ENCODE assay signal across 25 cellular contexts in genomic region chr10:68696018-68696417, GRCh38.
"Had no signal": no experiment of that assay in that cellular context is flagged by ENCODE, and none has a peak within 500 bp of the region (broad histone marks: within the 10 kb centered on the region; RNA-seq: fewer than 3 reads in every experiment).

No MANE protein-coding gene starts in this region.

- H3K27me3 ChIP-seq: dorsolateral prefrontal cortex, gastrocnemius medialis, left lung, neutrophil, pancreas, stomach, thyroid gland had no signal

- ATAC-seq: esophagus mucosa; gastrocnemius medialis; left cardiac atrium; left lung; natural killer cell; pancreas; sciatic nerve; stimulated activated effector memory CD8-positive, alpha-beta T cell treated with anti-CD3 and anti-CD28 coated beads, Interleukin-12 subunit alpha, Interleukin-12 subunit beta, amount 100 ng/mL, for 72 hours had no signal

- DNase-seq: cerebellar nuclear complex; dorsolateral prefrontal cortex; effector CD4-positive, alpha-beta T cell; foreskin fibroblast; gastrocnemius medialis; left cardiac atrium; left lung; mammary epithelial cell; mesendoderm; midbrain; natural killer cell; pancreas; stimulated activated CD4-positive, alpha-beta T cell treated with anti-CD3 and anti-CD28 coated beads, Interleukin-2, amount 100 ng/mL, for 24 hours; stimulated activated CD4-positive, alpha-beta T cell treated with anti-CD3 and anti-CD28 coated beads, Interleukin-4, amount 100 ng/mL, for 24 hours; stimulated activated naive CD4-positive, alpha-beta T cell treated with Interleukin-2 at 50 U/mL for 16 hours; stomach; thyroid gland; trophoblast cell had no signal

- H3K4me1 ChIP-seq: left lung, thyroid gland had no signal

- H3K27ac ChIP-seq: dorsolateral prefrontal cortex, epithelial cell of prostate, gastrocnemius medialis, left lung, neutrophil, pancreas, stomach, thyroid gland had no signal

- H3K9me3 Mint-ChIP-seq: natural killer cell; stimulated activated effector memory CD8-positive, alpha-beta T cell treated with anti-CD3 and anti-CD28 coated beads, Interleukin-12 subunit alpha, Interleukin-12 subunit beta, amount 100 ng/mL, for 72 hours had no signal

- FAIRE-seq: colon, islet of Langerhans, pancreas had no signal

- H3K36me3 Mint-ChIP-seq: natural killer cell; stimulated activated effector memory CD8-positive, alpha-beta T cell treated with anti-CD3 and anti-CD28 coated beads, Interleukin-12 subunit alpha, Interleukin-12 subunit beta, amount 100 ng/mL, for 72 hours had no signal

- H3K4me1 Mint-ChIP-seq: natural killer cell; stimulated activated effector memory CD8-positive, alpha-beta T cell treated with anti-CD3 and anti-CD28 coated beads, Interleukin-12 subunit alpha, Interleukin-12 subunit beta, amount 100 ng/mL, for 72 hours had no signal

- H3K4me3 Mint-ChIP-seq: natural killer cell; stimulated activated effector memory CD8-positive, alpha-beta T cell treated with anti-CD3 and anti-CD28 coated beads, Interleukin-12 subunit alpha, Interleukin-12 subunit beta, amount 100 ng/mL, for 72 hours had no signal

- H3K4me3 ChIP-seq: dorsolateral prefrontal cortex, gastrocnemius medialis, left lung, pancreas, stomach, thyroid gland had no signal

- H3K36me3 ChIP-seq: gastrocnemius medialis, neutrophil, pancreas had no signal

- H3K9me3 ChIP-seq: gastrocnemius medialis, left lung, neutrophil, pancreas, stomach, thyroid gland had no signal

- H3K27ac Mint-ChIP-seq: natural killer cell; stimulated activated effector memory CD8-positive, alpha-beta T cell treated with anti-CD3 and anti-CD28 coated beads, Interleukin-12 subunit alpha, Interleukin-12 subunit beta, amount 100 ng/mL, for 72 hours had no signal
